18 cellular contexts compared by ENCODE assay signal in the genomic region with DNA sequence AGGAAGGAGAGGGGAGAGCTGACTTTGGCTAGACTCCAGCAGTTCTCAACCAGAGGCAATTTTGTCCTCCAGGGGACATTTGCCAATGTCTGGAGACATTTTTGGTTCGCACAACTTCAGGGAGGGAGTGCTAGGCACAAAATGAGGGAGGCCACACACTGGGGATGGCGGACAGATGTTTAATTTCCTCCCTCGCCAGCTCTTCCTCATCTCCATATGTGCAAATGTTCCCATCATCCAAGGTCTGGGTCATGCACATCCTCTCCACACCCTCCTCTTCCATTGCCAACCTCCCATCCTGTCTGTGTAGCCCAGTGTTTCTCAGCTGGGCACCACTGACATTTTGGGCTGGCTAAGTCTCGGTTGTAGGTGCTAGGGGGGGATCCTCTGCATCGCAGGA. TPM values are rescaled to one million over a fixed set of nuclear protein-coding genes. Genes with fewer than 3 reads are reported as not detected.
"Had no signal": no experiment of that assay in that cellular context is flagged by ENCODE, and none has a peak within 500 bp of the region (broad histone marks: within the 10 kb centered on the region; RNA-seq: fewer than 3 reads in every experiment).

No MANE protein-coding gene starts in this region.

- H3K4me1 ChIP-seq: foreskin keratinocyte, parathyroid adenoma, sigmoid colon, tibial artery had no signal

- H3K27me3 ChIP-seq: foreskin keratinocyte, neutrophil, sigmoid colon, tibial artery had no signal

- ATAC-seq: foreskin keratinocyte; left cardiac atrium; naive thymus-derived CD4-positive, alpha-beta T cell; stimulated activated memory B cell treated with anti-CD40 and anti-IgM and Interleukin-4, amounts not matched to agents 10 μg/mL and 1 μg/mL and 100 μg/mL, for 72 hours had no signal

- H3K27ac ChIP-seq: foreskin keratinocyte, neutrophil, parathyroid adenoma, sigmoid colon, tibial artery, VCaP had no signal

- DNase-seq: activated CD4-positive, alpha-beta T cell treated with anti-CD3 and anti-CD28 coated beads for 1 hour; activated CD4-positive, alpha-beta T cell treated with anti-CD3 and anti-CD28 coated beads, Interleukin-2, amount 50 U/mL, for 48 hours; activated gamma-delta T cell; effector memory CD4-positive, alpha-beta T cell; foreskin keratinocyte; hippocampal formation; left cardiac atrium; mesendoderm; naive thymus-derived CD4-positive, alpha-beta T cell; sigmoid colon; stimulated activated CD4-positive, alpha-beta T cell treated with anti-CD3 and anti-CD28 coated beads, Interleukin-4, amount 100 ng/mL, for 4 hours; T-helper 2 cell; tibial artery had no signal

- H3K9me3 ChIP-seq: neutrophil, sigmoid colon, tibial artery had no signal

- H3K4me3 ChIP-seq: sigmoid colon, tibial artery had no signal

- H3K36me3 ChIP-seq: neutrophil, sigmoid colon, tibial artery had no signal

RNA-seq across cellular contexts. Expression of a gene that starts 50.7 kb away (rescaled TPM):
- total RNA-seq: lower leg skin; naive thymus-derived CD4-positive, alpha-beta T cell had no signal
